1 cellular context compared by ENCODE assay signal in the genomic region with DNA sequence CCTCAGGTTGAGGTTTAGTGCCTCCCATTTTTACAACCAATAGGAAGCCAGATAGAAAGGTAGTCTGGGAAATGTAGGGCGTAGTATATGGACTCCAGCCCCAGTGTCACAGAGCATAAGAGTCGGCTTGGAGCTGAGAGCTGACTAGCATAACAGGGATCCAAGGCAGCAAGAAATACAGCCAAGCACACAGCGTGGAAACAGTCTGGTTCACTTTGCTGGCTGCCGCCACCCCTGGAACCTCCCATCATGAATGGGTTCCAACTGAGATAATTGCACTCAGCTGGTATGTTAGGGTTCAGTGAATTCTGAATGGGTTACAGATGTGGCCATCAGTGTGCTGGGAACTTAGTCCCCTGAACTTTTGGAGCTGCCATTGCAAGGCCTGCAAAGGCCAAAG.
A peak's percentile ranks its signal among the peaks of the same experiment; 100 is the strongest.
TF ChIP-seq lines count a peak whose summit lies in the region.

No MANE protein-coding gene starts in this region.

TF ChIP-seq in H1, 55 proteins besides CTCF, POLR2A, EP300 and RAD21:
- peak; percentile 59; the same call in 1 of the 2 replicates for TF ChIP-seq TCF12 (IDR thresholded peaks at IDR 0.05; ENCODE audit: low read depth, low read length)
- no peak for TF ChIP-seq NRF1 (IDR thresholded peaks at IDR 0.05; ENCODE audit: low read depth, low read length)
- no peak for TF ChIP-seq CEBPB (IDR thresholded peaks at IDR 0.05; ENCODE audit: low read depth, low read length)
- no peak for TF ChIP-seq SP1 (IDR thresholded peaks at IDR 0.05; ENCODE audit: low read depth, low read length)
- peak; percentile 46; the same call in 1 of the 2 replicates for TF ChIP-seq POLR2AphosphoS5 (IDR thresholded peaks at IDR 0.05; ENCODE audit: low read depth, low read length)
TF ChIP-seq in H1: peak in this region for 2.
